In genomic region chr2:120014231-120014990, GRCh38 we compare ENCODE assay signal across 8 cellular contexts. TPM values are rescaled to one million over a fixed set of nuclear protein-coding genes. Genes with fewer than 3 reads are reported as not detected.
DNase-seq lines count a peak whose midpoint lies in the region; ATAC-seq, FAIRE-seq and TF ChIP-seq lines count a peak whose summit lies in the region.

No MANE protein-coding gene starts in this region.

- H3K27ac Mint-ChIP-seq in osteocyte (ENCODE audit: unreplicated experiment): no peak overlapping the region

- H3K27me3 ChIP-seq in esophagus squamous epithelium: no peaks in the 10 kb centered on the region

- H3K9me3 Mint-ChIP-seq in osteocyte (ENCODE audit: unreplicated experiment): no peaks in the 10 kb centered on the region

- H3K36me3 ChIP-seq in ES-I3 (ENCODE audit: insufficient read depth, low read length): no peaks in the 10 kb centered on the region
- no peaks in the 10 kb centered on the region for H3K36me3 ChIP-seq in esophagus squamous epithelium

- H3K4me1 ChIP-seq in ES-I3 (ENCODE audit: insufficient read depth, low read length) (peaks cover 23% of the 10 kb centered on the region), esophagus squamous epithelium (peaks cover 0 to 34% (median 8%) of the 10 kb centered on the region in 3 donors)

- H3K9me3 ChIP-seq in ES-I3 (ENCODE audit: control insufficient read depth, insufficient read depth, low read length): no peaks in the 10 kb centered on the region
- no peaks in the 10 kb centered on the region for H3K9me3 ChIP-seq in esophagus squamous epithelium

- H3K4me1 Mint-ChIP-seq in osteocyte (ENCODE audit: unreplicated experiment): peaks cover 21% of the 10 kb centered on the region

- no peak for FAIRE-seq in H54 (lab: Jason Lieb, UNC)

- H3K4me3 ChIP-seq in esophagus squamous epithelium: peak overlapping the region in 3 of 4 donors; percentile 81 to 87 (median 83)

- peak overlapping the region; percentile 87; the same call in 1 of the 2 replicates for H3K9ac ChIP-seq in ES-I3 (ENCODE audit: low read depth, low read length)

- H3K36me3 Mint-ChIP-seq in osteocyte (ENCODE audit: unreplicated experiment): no peaks in the 10 kb centered on the region

- peak overlapping the region; percentile 84 for H3K4me3 Mint-ChIP-seq in osteocyte (ENCODE audit: unreplicated experiment)

- no peaks in the 10 kb centered on the region for H3K27me3 Mint-ChIP-seq in osteocyte (ENCODE audit: unreplicated experiment)

- ATAC-seq in GM18868 (IDR thresholded peaks at IDR 0.05; ENCODE audit: unreplicated experiment) (no peak), HG03108 (IDR thresholded peaks at IDR 0.05; ENCODE audit: unreplicated experiment) (no peak)

- peak; percentile 47 for DNase-seq in NCI-H69 (lab: John Stamatoyannopoulos, UW)
- DNase-seq in esophagus squamous epithelium (lab: John Stamatoyannopoulos, UW): no peak
- no peak for DNase-seq in osteocyte (ENCODE audit: extremely low spot score, unreplicated experiment)
- DNase-seq in H54 (ENCODE audit: insufficient read length, low spot score): no peak
- DNase-seq in activated effector memory CD4-positive, alpha-beta T cell treated with Interleukin-2 at 50 U/mL for 16 hours: no peak

- TF ChIP-seq POLR2A in esophagus squamous epithelium (IDR thresholded peaks at IDR 0.05) (no peak), H54 (IDR thresholded peaks at IDR 0.05; ENCODE audit: low read depth, low read length) (no peak)

- intact Hi-C loops in esophagus squamous epithelium (cut with DNase I): no loop called here

- H3K27ac ChIP-seq in esophagus squamous epithelium: no peak overlapping the region

- WGBS in esophagus squamous epithelium, 2 donors: 64 to 80% methylated on average over 8 of the region's 8 CpGs

- no peak for TF ChIP-seq CTCF in esophagus squamous epithelium (IDR thresholded peaks at IDR 0.05)
- TF ChIP-seq CTCF in osteocyte (IDR thresholded peaks at IDR 0.05): no peak

RNA-seq across cellular contexts. Expression of gene EPB41L5, which starts 1.5 kb away (rescaled TPM):
- total RNA-seq in esophagus squamous epithelium: 10 to 100 TPM; 12.2 to 26.3 (median 19.4) TPM
- 14.9 and 16.2 TPM in 2 replicates for total RNA-seq in osteocyte
